Comparison of ENCODE assay signal across 1 cellular context in the genomic region with DNA sequence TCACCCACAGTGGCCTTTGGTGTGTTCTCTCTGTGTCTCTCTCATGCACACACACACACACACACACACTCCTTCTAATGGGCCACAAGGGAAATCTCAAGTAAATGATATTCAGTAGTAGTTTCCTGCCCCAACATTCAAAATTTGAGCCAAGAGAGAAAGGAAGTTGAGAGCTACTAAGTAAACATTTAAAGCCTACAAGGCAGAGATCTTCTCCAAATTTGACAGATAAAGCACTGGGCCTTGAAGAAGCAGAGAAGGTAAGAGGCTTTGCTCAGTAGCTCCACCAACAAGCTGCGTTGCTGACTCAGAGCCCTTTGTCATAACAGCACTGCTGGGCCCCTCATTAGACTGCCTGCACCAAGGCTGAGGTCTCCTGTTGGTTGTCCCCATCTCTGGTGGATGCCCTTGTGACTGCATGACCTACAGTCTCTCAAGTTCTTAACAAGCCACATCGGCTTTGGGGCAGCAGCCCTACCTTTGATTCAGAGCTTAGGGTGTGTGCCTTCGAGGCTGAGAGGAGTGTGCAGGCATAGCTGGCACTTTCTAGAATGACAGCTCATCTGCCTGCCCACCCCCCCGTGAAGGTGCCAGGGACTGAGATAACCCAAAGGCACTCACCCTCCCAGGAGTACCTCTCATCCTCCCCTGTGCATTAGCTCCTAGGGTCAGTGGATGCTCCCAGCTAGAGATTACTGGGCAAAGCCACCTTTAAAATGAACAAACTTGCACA.
TF ChIP-seq lines count a peak whose summit lies in the region.

No MANE protein-coding gene starts in this region.

TF ChIP-seq in GM12878, 131 proteins besides CTCF, POLR2A, EP300 and RAD21 (continued from another document):
- TF ChIP-seq TCF12 (IDR thresholded peaks at IDR 0.05; ENCODE audit: low read depth, low read length) (no peak), MTA3 (IDR thresholded peaks at IDR 0.05; ENCODE audit: borderline replicate concordance, low read length) (no peak)
